In the genomic region with DNA sequence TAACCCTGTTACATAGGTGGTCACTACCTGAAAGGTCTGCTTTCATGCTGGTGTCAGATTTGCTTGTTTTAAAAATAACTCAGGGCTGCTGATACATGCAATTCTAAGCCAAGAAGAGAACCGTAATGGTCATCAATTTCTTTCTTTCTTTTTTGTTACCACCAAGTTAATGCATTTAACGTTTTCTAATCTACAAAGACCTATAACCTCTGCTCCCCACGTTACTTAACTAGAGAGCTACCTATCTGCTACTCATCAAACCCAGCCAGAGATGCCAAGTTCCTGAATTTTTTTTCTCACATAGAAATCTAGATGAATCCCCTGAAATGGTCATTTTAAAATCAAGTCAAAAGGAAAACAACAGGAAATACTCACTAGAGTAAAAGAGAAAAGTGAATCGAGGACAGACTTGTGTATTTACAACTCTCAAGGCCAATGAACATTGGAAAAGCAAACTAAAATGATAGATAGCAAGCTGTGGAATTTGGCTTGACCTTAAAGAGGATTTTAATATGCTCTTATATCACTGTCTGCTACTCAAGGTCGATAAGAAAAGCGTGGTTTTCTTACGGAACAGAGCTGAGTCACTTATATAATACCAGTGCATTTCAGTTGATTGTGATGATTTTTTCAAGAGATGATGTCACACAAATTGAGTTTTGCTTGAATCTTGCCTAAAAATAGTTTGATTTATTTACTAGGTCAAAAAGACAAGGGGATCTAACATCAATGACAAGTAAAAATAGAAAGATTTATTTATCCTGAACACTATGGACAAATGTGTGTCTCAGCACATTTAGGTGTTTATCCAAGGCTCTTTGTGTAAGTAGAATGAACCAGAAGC, we compare ENCODE assay signal across 1 cellular context.
TF ChIP-seq lines count a peak whose summit lies in the region.

No MANE protein-coding gene starts in this region.

TF ChIP-seq in HepG2, 621 proteins besides CTCF, POLR2A, EP300 and RAD21 (continued from another document and continues in another):
- TF ChIP-seq, protein P1, sequence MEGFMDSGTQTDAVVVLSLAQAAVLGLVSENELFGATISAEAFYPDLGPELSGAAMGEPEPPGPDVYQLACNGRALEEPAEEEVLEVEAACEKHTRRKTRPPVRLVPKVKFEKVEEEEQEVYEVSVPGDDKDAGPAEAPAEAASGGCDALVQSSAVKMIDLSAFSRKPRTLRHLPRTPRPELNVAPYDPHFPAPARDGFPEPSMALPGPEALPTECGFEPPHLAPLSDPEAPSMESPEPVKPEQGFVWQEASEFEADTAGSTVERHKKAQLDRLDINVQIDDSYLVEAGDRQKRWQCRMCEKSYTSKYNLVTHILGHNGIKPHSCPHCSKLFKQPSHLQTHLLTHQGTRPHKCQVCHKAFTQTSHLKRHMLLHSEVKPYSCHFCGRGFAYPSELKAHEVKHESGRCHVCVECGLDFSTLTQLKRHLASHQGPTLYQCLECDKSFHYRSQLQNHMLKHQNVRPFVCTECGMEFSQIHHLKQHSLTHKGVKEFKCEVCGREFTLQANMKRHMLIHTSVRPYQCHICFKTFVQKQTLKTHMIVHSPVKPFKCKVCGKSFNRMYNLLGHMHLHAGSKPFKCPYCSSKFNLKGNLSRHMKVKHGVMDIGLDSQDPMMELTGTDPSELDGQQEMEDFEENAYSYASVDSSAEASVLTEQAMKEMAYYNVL (CRISPR knock-in tag; IDR thresholded peaks at IDR 0.05; ENCODE audit: borderline replicate concordance) = peak; percentile 75; the same call in 1 of the 2 replicates
- TF ChIP-seq ZNF34 (CRISPR knock-in tag; IDR thresholded peaks at IDR 0.05; ENCODE audit: borderline replicate concordance) = no peak
- TF ChIP-seq MIXL1 (CRISPR knock-in tag; IDR thresholded peaks at IDR 0.05) = peak; percentile 86
- 0 out of 2 replicates have a peak, but pooled peaks have one; percentile 18 for TF ChIP-seq ZBTB7B (CRISPR knock-in tag; IDR thresholded peaks at IDR 0.05)
- no peak for TF ChIP-seq ZNF563 (CRISPR knock-in tag; IDR thresholded peaks at IDR 0.05)
- peak; percentile 95 for TF ChIP-seq PAXIP1 (CRISPR knock-in tag; conservative IDR thresholded peaks at IDR 0.05)
- peak; percentile 61 for TF ChIP-seq FOXA1 (IDR thresholded peaks at IDR 0.05)
- peak; percentile 87 for TF ChIP-seq FOXA1 (CRISPR knock-in tag; IDR thresholded peaks at IDR 0.05)
- peak; percentile 78 for TF ChIP-seq ONECUT2 (CRISPR knock-in tag; IDR thresholded peaks at IDR 0.05)
- TF ChIP-seq, protein P2, sequence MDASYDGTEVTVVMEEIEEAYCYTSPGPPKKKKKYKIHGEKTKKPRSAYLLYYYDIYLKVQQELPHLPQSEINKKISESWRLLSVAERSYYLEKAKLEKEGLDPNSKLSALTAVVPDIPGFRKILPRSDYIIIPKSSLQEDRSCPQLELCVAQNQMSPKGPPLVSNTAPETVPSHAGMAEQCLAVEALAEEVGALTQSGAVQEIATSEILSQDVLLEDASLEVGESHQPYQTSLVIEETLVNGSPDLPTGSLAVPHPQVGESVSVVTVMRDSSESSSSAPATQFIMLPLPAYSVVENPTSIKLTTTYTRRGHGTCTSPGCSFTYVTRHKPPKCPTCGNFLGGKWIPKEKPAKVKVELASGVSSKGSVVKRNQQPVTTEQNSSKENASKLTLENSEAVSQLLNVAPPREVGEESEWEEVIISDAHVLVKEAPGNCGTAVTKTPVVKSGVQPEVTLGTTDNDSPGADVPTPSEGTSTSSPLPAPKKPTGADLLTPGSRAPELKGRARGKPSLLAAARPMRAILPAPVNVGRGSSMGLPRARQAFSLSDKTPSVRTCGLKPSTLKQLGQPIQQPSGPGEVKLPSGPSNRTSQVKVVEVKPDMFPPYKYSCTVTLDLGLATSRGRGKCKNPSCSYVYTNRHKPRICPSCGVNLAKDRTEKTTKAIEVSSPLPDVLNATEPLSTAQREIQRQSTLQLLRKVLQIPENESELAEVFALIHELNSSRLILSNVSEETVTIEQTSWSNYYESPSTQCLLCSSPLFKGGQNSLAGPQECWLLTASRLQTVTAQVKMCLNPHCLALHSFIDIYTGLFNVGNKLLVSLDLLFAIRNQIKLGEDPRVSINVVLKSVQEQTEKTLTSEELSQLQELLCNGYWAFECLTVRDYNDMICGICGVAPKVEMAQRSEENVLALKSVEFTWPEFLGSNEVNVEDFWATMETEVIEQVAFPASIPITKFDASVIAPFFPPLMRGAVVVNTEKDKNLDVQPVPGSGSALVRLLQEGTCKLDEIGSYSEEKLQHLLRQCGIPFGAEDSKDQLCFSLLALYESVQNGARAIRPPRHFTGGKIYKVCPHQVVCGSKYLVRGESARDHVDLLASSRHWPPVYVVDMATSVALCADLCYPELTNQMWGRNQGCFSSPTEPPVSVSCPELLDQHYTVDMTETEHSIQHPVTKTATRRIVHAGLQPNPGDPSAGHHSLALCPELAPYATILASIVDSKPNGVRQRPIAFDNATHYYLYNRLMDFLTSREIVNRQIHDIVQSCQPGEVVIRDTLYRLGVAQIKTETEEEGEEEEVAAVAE (CRISPR knock-in tag; IDR thresholded peaks at IDR 0.05; ENCODE audit: borderline replicate concordance) = no peak
- TF ChIP-seq RARG (CRISPR knock-in tag; IDR thresholded peaks at IDR 0.05; ENCODE audit: low read depth) = no peak
- peak; percentile 64 for TF ChIP-seq RERE (CRISPR knock-in tag; IDR thresholded peaks at IDR 0.05; ENCODE audit: low read depth)
- TF ChIP-seq ZNF318 (CRISPR knock-in tag; IDR thresholded peaks at IDR 0.05) = no peak
- TF ChIP-seq SMAD3 (CRISPR knock-in tag; IDR thresholded peaks at IDR 0.05) = peak; percentile 63; the same call in 1 of the 2 replicates
- peak; percentile 51; the same call in 1 of the 2 replicates for TF ChIP-seq NFE2L2 (IDR thresholded peaks at IDR 0.05; ENCODE audit: low read length)
- no peak for TF ChIP-seq ZNF598 (CRISPR knock-in tag; IDR thresholded peaks at IDR 0.05; ENCODE audit: borderline replicate concordance)
- TF ChIP-seq NR2F6 (IDR thresholded peaks at IDR 0.05) = peak; percentile 79
- TF ChIP-seq NR2F6 (CRISPR knock-in tag; IDR thresholded peaks at IDR 0.05) = peak; percentile 84
- TF ChIP-seq, protein P3, sequence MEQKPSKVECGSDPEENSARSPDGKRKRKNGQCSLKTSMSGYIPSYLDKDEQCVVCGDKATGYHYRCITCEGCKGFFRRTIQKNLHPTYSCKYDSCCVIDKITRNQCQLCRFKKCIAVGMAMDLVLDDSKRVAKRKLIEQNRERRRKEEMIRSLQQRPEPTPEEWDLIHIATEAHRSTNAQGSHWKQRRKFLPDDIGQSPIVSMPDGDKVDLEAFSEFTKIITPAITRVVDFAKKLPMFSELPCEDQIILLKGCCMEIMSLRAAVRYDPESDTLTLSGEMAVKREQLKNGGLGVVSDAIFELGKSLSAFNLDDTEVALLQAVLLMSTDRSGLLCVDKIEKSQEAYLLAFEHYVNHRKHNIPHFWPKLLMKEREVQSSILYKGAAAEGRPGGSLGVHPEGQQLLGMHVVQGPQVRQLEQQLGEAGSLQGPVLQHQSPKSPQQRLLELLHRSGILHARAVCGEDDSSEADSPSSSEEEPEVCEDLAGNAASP (CRISPR knock-in tag; IDR thresholded peaks at IDR 0.05; ENCODE audit: borderline replicate concordance) = peak; percentile 100
- TF ChIP-seq ESRRA (CRISPR knock-in tag; IDR thresholded peaks at IDR 0.05; ENCODE audit: low read depth) = 0 out of 2 replicates have a peak, but pooled peaks have one; percentile 44
